ENCODE assay signal across 2 cellular contexts in genomic region chr21:35905973-35906357, GRCh38.
TF ChIP-seq lines count a peak whose summit lies in the region.

No MANE protein-coding gene starts in this region.

TF ChIP-seq in GM23338, 12 proteins besides CTCF, POLR2A, EP300 and RAD21:
- TF ChIP-seq ZNF462 (CRISPR knock-in tag; IDR thresholded peaks at IDR 0.05): no peak
TF ChIP-seq in GM23338: peak in this region for 0.

TF ChIP-seq in H1, 55 proteins besides CTCF, POLR2A, EP300 and RAD21:
- no peak for TF ChIP-seq BRCA1 (IDR thresholded peaks at IDR 0.05; ENCODE audit: low read depth, low read length)
- no peak for TF ChIP-seq KDM5A (IDR thresholded peaks at IDR 0.05; ENCODE audit: low read length)
- no peak for TF ChIP-seq CEBPB (IDR thresholded peaks at IDR 0.05; ENCODE audit: low read depth, low read length)
- no peak for TF ChIP-seq FOSL1 (IDR thresholded peaks at IDR 0.05; ENCODE audit: insufficient read depth, low read depth, low read length)
- no peak for TF ChIP-seq TAF1 (IDR thresholded peaks at IDR 0.05; ENCODE audit: low read depth, low read length)
- no peak for TF ChIP-seq CHD2 (IDR thresholded peaks at IDR 0.05; ENCODE audit: low read length)
- TF ChIP-seq RNF2 (IDR thresholded peaks at IDR 0.05; ENCODE audit: borderline replicate concordance, low read depth, low read length, missing control alignments, poor library complexity, severe bottlenecking): no peak
- TF ChIP-seq RXRA (IDR thresholded peaks at IDR 0.05; ENCODE audit: insufficient read depth, low read depth, low read length): no peak
- no peak for TF ChIP-seq SAP30 (IDR thresholded peaks at IDR 0.05; ENCODE audit: insufficient read depth, insufficient replicate concordance, low read length)
TF ChIP-seq in H1: peak in this region for 0.
